Comparison of ENCODE assay signal across 1 cellular context in the genomic region with DNA sequence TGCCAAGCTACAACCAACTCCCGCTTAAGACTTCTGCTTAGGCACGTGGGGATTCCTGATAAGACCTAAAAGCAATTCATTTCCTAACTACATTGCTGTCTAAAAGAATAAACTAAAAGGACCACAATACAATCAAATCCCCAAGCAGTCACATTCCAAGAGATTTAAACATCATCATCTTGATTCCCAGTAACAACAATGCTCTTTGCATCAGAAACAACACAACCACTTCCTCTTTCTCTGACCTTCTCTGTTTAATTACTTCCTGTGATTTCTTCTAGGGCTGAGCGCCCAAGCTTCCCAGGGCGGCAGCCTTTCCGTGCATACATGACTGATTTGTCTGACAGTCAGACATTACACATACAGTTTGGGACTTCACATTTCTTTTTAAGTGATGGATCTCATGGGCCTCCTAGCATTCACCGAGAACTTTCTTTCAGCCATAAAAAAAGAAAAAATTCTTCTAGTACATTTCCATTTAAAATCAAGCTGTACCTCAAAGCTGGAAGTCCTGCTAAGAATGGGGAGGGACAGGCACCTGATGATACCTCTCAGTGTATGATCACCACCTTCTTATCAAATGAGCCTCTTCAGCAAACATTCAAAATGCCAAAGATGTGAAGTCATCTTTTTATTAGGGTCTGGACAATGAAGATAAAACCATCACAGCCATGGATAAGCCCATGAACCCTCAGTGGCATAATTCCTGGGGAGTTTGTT.
TF ChIP-seq lines count a peak whose summit lies in the region.

No MANE protein-coding gene starts in this region.

TF ChIP-seq in GM12878, 131 proteins besides CTCF, POLR2A, EP300 and RAD21 (continued from another document):
- TF ChIP-seq, protein P1, sequence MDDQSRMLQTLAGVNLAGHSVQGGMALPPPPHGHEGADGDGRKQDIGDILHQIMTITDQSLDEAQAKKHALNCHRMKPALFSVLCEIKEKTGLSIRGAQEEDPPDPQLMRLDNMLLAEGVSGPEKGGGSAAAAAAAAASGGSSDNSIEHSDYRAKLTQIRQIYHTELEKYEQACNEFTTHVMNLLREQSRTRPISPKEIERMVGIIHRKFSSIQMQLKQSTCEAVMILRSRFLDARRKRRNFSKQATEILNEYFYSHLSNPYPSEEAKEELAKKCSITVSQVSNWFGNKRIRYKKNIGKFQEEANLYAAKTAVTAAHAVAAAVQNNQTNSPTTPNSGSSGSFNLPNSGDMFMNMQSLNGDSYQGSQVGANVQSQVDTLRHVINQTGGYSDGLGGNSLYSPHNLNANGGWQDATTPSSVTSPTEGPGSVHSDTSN (IDR thresholded peaks at IDR 0.05; ENCODE audit: insufficient replicate concordance, low read depth, low read length): no peak
- TF ChIP-seq BCL11A (IDR thresholded peaks at IDR 0.05; ENCODE audit: low read depth, low read length) (peak; percentile 46; the same call in 1 of the 2 replicates), ZNF384 (IDR thresholded peaks at IDR 0.05; ENCODE audit: borderline replicate concordance, low read depth, low read length) (no peak), CEBPB (IDR thresholded peaks at IDR 0.05; ENCODE audit: borderline replicate concordance in 1 of 2, low read depth in 2 of 2, low read length in 2 of 2) (no peak), JUNB (IDR thresholded peaks at IDR 0.05) (no peak), JUND (IDR thresholded peaks at IDR 0.05; ENCODE audit: low read depth, low read length) (no peak), HDAC6 (IDR thresholded peaks at IDR 0.05; ENCODE audit: unreplicated experiment) (no peak), MTA2 (IDR thresholded peaks at IDR 0.05; ENCODE audit: low read depth) (peak; percentile 88), ZNF274 (IDR thresholded peaks at IDR 0.05; ENCODE audit: insufficient read depth, insufficient read length) (no peak), RUNX3 (IDR thresholded peaks at IDR 0.05; ENCODE audit: low read length) (peak; percentile 69; the same call in 1 of the 2 replicates), SIN3A (IDR thresholded peaks at IDR 0.05; ENCODE audit: low read depth, low read length) (no peak), MXI1 (IDR thresholded peaks at IDR 0.05; ENCODE audit: low read depth, low read length) (no peak), GABPA (IDR thresholded peaks at IDR 0.05; ENCODE audit: low read depth) (peak; percentile 89), EED (IDR thresholded peaks at IDR 0.05; ENCODE audit: low read depth) (peak; percentile 80), SMAD5 (IDR thresholded peaks at IDR 0.05; ENCODE audit: low read depth) (no peak)
- TF ChIP-seq, protein P2, sequence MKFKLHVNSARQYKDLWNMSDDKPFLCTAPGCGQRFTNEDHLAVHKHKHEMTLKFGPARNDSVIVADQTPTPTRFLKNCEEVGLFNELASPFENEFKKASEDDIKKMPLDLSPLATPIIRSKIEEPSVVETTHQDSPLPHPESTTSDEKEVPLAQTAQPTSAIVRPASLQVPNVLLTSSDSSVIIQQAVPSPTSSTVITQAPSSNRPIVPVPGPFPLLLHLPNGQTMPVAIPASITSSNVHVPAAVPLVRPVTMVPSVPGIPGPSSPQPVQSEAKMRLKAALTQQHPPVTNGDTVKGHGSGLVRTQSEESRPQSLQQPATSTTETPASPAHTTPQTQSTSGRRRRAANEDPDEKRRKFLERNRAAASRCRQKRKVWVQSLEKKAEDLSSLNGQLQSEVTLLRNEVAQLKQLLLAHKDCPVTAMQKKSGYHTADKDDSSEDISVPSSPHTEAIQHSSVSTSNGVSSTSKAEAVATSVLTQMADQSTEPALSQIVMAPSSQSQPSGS (IDR thresholded peaks at IDR 0.05; ENCODE audit: low read length): peak; percentile 61
- TF ChIP-seq, protein P3, sequence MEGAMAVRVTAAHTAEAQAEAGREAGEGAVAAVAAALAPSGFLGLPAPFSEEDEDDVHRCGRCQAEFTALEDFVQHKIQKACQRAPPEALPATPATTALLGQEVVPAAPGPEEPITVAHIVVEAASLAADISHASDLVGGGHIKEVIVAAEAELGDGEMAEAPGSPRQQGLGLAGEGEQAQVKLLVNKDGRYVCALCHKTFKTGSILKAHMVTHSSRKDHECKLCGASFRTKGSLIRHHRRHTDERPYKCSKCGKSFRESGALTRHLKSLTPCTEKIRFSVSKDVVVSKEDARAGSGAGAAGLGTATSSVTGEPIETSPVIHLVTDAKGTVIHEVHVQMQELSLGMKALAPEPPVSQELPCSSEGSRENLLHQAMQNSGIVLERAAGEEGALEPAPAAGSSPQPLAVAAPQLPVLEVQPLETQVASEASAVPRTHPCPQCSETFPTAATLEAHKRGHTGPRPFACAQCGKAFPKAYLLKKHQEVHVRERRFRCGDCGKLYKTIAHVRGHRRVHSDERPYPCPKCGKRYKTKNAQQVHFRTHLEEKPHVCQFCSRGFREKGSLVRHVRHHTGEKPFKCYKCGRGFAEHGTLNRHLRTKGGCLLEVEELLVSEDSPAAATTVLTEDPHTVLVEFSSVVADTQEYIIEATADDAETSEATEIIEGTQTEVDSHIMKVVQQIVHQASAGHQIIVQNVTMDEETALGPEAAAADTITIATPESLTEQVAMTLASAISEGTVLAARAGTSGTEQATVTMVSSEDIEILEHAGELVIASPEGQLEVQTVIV (IDR thresholded peaks at IDR 0.05; ENCODE audit: borderline replicate concordance, partially characterized antibody): no peak
- TF ChIP-seq, protein P4, sequence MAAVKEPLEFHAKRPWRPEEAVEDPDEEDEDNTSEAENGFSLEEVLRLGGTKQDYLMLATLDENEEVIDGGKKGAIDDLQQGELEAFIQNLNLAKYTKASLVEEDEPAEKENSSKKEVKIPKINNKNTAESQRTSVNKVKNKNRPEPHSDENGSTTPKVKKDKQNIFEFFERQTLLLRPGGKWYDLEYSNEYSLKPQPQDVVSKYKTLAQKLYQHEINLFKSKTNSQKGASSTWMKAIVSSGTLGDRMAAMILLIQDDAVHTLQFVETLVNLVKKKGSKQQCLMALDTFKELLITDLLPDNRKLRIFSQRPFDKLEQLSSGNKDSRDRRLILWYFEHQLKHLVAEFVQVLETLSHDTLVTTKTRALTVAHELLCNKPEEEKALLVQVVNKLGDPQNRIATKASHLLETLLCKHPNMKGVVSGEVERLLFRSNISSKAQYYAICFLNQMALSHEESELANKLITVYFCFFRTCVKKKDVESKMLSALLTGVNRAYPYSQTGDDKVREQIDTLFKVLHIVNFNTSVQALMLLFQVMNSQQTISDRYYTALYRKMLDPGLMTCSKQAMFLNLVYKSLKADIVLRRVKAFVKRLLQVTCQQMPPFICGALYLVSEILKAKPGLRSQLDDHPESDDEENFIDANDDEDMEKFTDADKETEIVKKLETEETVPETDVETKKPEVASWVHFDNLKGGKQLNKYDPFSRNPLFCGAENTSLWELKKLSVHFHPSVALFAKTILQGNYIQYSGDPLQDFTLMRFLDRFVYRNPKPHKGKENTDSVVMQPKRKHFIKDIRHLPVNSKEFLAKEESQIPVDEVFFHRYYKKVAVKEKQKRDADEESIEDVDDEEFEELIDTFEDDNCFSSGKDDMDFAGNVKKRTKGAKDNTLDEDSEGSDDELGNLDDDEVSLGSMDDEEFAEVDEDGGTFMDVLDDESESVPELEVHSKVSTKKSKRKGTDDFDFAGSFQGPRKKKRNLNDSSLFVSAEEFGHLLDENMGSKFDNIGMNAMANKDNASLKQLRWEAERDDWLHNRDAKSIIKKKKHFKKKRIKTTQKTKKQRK (IDR thresholded peaks at IDR 0.05; ENCODE audit: low read depth, low read length): no peak
